In the genomic region with DNA sequence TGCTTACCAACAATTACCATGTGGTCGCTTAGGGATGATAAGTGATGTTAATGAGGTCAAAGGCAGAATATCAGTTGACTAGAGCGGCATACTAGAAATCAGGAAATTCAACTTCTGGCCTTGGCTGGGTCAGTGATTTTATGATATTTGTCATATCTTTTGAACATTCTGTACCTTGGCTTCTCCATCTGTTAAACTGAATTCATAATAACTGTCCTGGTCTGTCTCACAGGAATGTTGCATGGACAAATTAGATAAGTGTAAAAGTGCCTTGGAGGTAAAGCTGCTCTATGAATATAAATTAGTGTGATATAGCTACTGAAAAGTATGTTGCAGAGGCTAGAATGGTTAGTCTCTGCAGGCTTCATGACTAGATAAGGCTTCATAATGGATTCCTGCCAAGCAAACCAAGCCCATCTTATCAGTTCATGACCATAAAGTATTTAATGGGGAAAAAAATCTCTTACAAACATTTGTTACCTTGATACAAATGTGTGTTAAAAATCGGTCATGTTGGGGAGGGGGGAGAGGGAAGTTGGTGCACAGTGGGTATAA, we compare ENCODE assay signal across 1 cellular context.
TF ChIP-seq lines count a peak whose summit lies in the region.

No MANE protein-coding gene starts in this region.

TF ChIP-seq in SK-N-SH treated with all-trans-retinoic acid at 6 μM for 48 hours, 23 proteins besides CTCF, POLR2A, EP300 and RAD21 (continued from another document):
- TF ChIP-seq, protein P1, sequence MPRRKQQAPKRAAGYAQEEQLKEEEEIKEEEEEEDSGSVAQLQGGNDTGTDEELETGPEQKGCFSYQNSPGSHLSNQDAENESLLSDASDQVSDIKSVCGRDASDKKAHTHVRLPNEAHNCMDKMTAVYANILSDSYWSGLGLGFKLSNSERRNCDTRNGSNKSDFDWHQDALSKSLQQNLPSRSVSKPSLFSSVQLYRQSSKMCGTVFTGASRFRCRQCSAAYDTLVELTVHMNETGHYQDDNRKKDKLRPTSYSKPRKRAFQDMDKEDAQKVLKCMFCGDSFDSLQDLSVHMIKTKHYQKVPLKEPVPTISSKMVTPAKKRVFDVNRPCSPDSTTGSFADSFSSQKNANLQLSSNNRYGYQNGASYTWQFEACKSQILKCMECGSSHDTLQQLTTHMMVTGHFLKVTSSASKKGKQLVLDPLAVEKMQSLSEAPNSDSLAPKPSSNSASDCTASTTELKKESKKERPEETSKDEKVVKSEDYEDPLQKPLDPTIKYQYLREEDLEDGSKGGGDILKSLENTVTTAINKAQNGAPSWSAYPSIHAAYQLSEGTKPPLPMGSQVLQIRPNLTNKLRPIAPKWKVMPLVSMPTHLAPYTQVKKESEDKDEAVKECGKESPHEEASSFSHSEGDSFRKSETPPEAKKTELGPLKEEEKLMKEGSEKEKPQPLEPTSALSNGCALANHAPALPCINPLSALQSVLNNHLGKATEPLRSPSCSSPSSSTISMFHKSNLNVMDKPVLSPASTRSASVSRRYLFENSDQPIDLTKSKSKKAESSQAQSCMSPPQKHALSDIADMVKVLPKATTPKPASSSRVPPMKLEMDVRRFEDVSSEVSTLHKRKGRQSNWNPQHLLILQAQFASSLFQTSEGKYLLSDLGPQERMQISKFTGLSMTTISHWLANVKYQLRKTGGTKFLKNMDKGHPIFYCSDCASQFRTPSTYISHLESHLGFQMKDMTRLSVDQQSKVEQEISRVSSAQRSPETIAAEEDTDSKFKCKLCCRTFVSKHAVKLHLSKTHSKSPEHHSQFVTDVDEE (CRISPR knock-in tag; IDR thresholded peaks at IDR 0.05), result peak; percentile 99
- TF ChIP-seq ZFP30 (CRISPR knock-in tag; IDR thresholded peaks at IDR 0.05) (no peak), SNAI2 (CRISPR knock-in tag; IDR thresholded peaks at IDR 0.05) (0 out of 2 replicates have a peak, but pooled peaks have one; percentile 55), PPARA (CRISPR knock-in tag; IDR thresholded peaks at IDR 0.05; ENCODE audit: borderline replicate concordance) (no peak)
- TF ChIP-seq, protein P2, sequence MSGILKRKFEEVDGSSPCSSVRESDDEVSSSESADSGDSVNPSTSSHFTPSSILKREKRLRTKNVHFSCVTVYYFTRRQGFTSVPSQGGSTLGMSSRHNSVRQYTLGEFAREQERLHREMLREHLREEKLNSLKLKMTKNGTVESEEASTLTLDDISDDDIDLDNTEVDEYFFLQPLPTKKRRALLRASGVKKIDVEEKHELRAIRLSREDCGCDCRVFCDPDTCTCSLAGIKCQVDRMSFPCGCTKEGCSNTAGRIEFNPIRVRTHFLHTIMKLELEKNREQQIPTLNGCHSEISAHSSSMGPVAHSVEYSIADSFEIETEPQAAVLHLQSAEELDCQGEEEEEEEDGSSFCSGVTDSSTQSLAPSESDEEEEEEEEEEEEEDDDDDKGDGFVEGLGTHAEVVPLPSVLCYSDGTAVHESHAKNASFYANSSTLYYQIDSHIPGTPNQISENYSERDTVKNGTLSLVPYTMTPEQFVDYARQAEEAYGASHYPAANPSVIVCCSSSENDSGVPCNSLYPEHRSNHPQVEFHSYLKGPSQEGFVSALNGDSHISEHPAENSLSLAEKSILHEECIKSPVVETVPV (CRISPR knock-in tag; IDR thresholded peaks at IDR 0.05), result peak; percentile 93
